10 cellular contexts compared by ENCODE assay signal in genomic region chr1:245997471-245998258, GRCh38.
DNase-seq lines count a peak whose midpoint lies in the region; ATAC-seq and TF ChIP-seq lines count a peak whose summit lies in the region.
"Had no signal": no experiment of that assay in that cellular context is flagged by ENCODE, and none has a peak within 500 bp of the region (broad histone marks: within the 10 kb centered on the region; RNA-seq: fewer than 3 reads in every experiment).

No MANE protein-coding gene starts in this region.

- WGBS in gastroesophageal sphincter (ENCODE audit: low coverage in 1 of 2), 2 donors, result 25 to 71% methylated on average over 2 to 5 of the region's 7 CpGs

- H3K27me3 Mint-ChIP-seq in CD4-positive, alpha-beta T cell, result no peaks in the 10 kb centered on the region

- ATAC-seq in gastroesophageal sphincter, result peak; percentile 55
- ATAC-seq in CD4-positive, alpha-beta T cell (ENCODE audit: poor library complexity), result no peak

- intact Hi-C loops in CD4-positive, alpha-beta T cell (cut with DNase I, micrococcal nuclease), result no loop called here

- TF ChIP-seq EP300 in gastroesophageal sphincter (IDR thresholded peaks at IDR 0.05), result no peak

- H3K36me3 Mint-ChIP-seq in CD4-positive, alpha-beta T cell (ENCODE audit: low read depth), result no peaks in the 10 kb centered on the region

- H3K4me1 ChIP-seq in gastroesophageal sphincter, result peaks cover 0 to 10% (median 0%) of the 10 kb centered on the region in 3 donors

- CTCF ChIA-PET in CD4-positive, alpha-beta T cell (lab: Charles Lee), result no interaction called here

- H3K27me3 ChIP-seq in gastroesophageal sphincter, result no peaks in the 10 kb centered on the region
- H3K27me3 ChIP-seq in CD4-positive, alpha-beta T cell (ENCODE audit: control insufficient read depth, insufficient read depth, low read length), result no peaks in the 10 kb centered on the region

- no peaks in the 10 kb centered on the region for H3K36me3 ChIP-seq in gastroesophageal sphincter

- DNase-seq in HFF-Myc (ENCODE audit: extremely low read depth, low read depth) (peak; percentile 48), UCSD-AML1 (lab: John Stamatoyannopoulos, UW; ENCODE audit: unreplicated experiment) (peak; percentile 39), retinal pigment epithelial cell (ENCODE audit: low read depth) (peak; percentile 65), HUDEP-2 (lab: John Stamatoyannopoulos, UW; ENCODE audit: unreplicated experiment in 76 of 76) (no peak)
- no peak for DNase-seq in CD4-positive, alpha-beta T cell
- no peak for DNase-seq in activated effector memory CD4-positive, alpha-beta T cell treated with Interleukin-2 at 50 U/mL for 16 hours
- DNase-seq: activated CD8-positive, alpha-beta memory T cell treated with anti-CD3 and anti-CD28 coated beads, Interleukin-2, amount 50 U/mL, for 48 hours; NCI-H774 had no signal

- no peaks in the 10 kb centered on the region for H3K9me3 Mint-ChIP-seq in CD4-positive, alpha-beta T cell
- H3K9me3 Mint-ChIP-seq: T-helper 1 cell treated with Interleukin-12 subunit alpha and Interleukin-12 subunit beta and Interleukin-4 antibody, amounts not matched to agents 30 μg/mL and 1 μg/mL, for 36 hours had no signal

- no peak overlapping the region for H3K4me3 Mint-ChIP-seq in CD4-positive, alpha-beta T cell
- H3K4me3 Mint-ChIP-seq: T-helper 1 cell treated with Interleukin-12 subunit alpha and Interleukin-12 subunit beta and Interleukin-4 antibody, amounts not matched to agents 30 μg/mL and 1 μg/mL, for 36 hours had no signal

- H3K9me3 ChIP-seq in gastroesophageal sphincter, result no peaks in the 10 kb centered on the region
- no peaks in the 10 kb centered on the region for H3K9me3 ChIP-seq in CD4-positive, alpha-beta T cell (ENCODE audit: control insufficient read depth, low read length)

- no peak overlapping the region for H3K4me3 ChIP-seq in HFF-Myc (replicated peaks; ENCODE audit: low read depth, low read length)
- no peak overlapping the region for H3K4me3 ChIP-seq in gastroesophageal sphincter
- no peak overlapping the region for H3K4me3 ChIP-seq in retinal pigment epithelial cell (ENCODE audit: low read length)

- H3K27ac ChIP-seq in gastroesophageal sphincter, result peak overlapping the region in 1 of 4 donors; percentile 10
- no peak overlapping the region for H3K27ac ChIP-seq in CD4-positive, alpha-beta T cell (ENCODE audit: low read depth, low read length)

- POLR2A ChIA-PET in CD4-positive, alpha-beta T cell (lab: Charles Lee), result no interaction called here

- no peaks in the 10 kb centered on the region for H3K4me1 Mint-ChIP-seq in CD4-positive, alpha-beta T cell (ENCODE audit: low read depth)

- no peak for TF ChIP-seq POLR2A in gastroesophageal sphincter (IDR thresholded peaks at IDR 0.05)

- no peak overlapping the region for H3K27ac Mint-ChIP-seq in CD4-positive, alpha-beta T cell
- H3K27ac Mint-ChIP-seq: T-helper 1 cell treated with Interleukin-12 subunit alpha and Interleukin-12 subunit beta and Interleukin-4 antibody, amounts not matched to agents 30 μg/mL and 1 μg/mL, for 36 hours had no signal

- TF ChIP-seq CTCF in HFF-Myc (IDR thresholded peaks at IDR 0.05; ENCODE audit: low read depth, low read length, missing control alignments) (no peak), gastroesophageal sphincter (IDR thresholded peaks at IDR 0.05) (no peak), retinal pigment epithelial cell (conservative IDR thresholded peaks at IDR 0.05; ENCODE audit: low read depth, low read length) (no peak)
- no peak for TF ChIP-seq CTCF in CD4-positive, alpha-beta T cell (IDR thresholded peaks at IDR 0.05)

Comparison
In these comparisons a context has a peak if more than half of its experiments do, and no peak if none do; other contexts are left out.
1. DNase-seq: peak in HFF-Myc (single experiment), UCSD-AML1 (single experiment) and retinal pigment epithelial cell (single experiment); none in HUDEP-2 (0 of 76), CD4-positive, alpha-beta T cell (0 of 10) and activated effector memory CD4-positive, alpha-beta T cell treated with Interleukin-2 at 50 U/mL for 16 hours (single experiment).